ENCODE assay signal across 8 cellular contexts in genomic region chr19:17671906-17672305, GRCh38. TPM values are rescaled to one million over a fixed set of nuclear protein-coding genes. Genes with fewer than 3 reads are reported as not detected.
DNase-seq lines count a peak whose midpoint lies in the region; ATAC-seq and TF ChIP-seq lines count a peak whose summit lies in the region.

No MANE protein-coding gene starts in this region.

- peaks cover 11% of the 10 kb centered on the region for H3K27me3 Mint-ChIP-seq in activated CD4-positive, alpha-beta T cell treated with anti-CD3 and anti-CD28 coated beads for 36 hours
- peaks cover 6% of the 10 kb centered on the region for H3K27me3 Mint-ChIP-seq in neural progenitor cell (ENCODE audit: insufficient read depth, low read depth)

- H3K9ac ChIP-seq in adipocyte (ENCODE audit: low read length) (no peak overlapping the region), neural progenitor cell (no peak overlapping the region)

- H3K9me3 Mint-ChIP-seq in activated CD4-positive, alpha-beta T cell treated with anti-CD3 and anti-CD28 coated beads for 36 hours (ENCODE audit: low read depth) = peaks cover 2% of the 10 kb centered on the region
- no peaks in the 10 kb centered on the region for H3K9me3 Mint-ChIP-seq in neural progenitor cell

- no peak overlapping the region for H3K4me2 ChIP-seq in neural progenitor cell

- H3K4me1 ChIP-seq in adipocyte (ENCODE audit: control insufficient read depth, insufficient read depth, low read length) (no peaks in the 10 kb centered on the region), neural progenitor cell (no peaks in the 10 kb centered on the region)

- H4K20me1 ChIP-seq in neural progenitor cell (ENCODE audit: low read depth) = no peaks in the 10 kb centered on the region

- H3K9me3 ChIP-seq in adipocyte (ENCODE audit: control insufficient read depth, low read length) (no peaks in the 10 kb centered on the region), neural progenitor cell (ENCODE audit: low read depth) (no peaks in the 10 kb centered on the region)

- CTCF ChIA-PET in activated CD4-positive, alpha-beta T cell treated with anti-CD3 and anti-CD28 coated beads for 36 hours (lab: Charles Lee) = interaction anchor here (0.6 kb wide), 1 partner anchor 68 kb away, joined by 3 read pairs; no protein-coding TSS in a partner anchor

- no peak overlapping the region for H3K27ac Mint-ChIP-seq in activated CD4-positive, alpha-beta T cell treated with anti-CD3 and anti-CD28 coated beads for 36 hours
- H3K27ac Mint-ChIP-seq in neural progenitor cell = no peak overlapping the region

- no peaks in the 10 kb centered on the region for H3K4me1 Mint-ChIP-seq in activated CD4-positive, alpha-beta T cell treated with anti-CD3 and anti-CD28 coated beads for 36 hours
- H3K4me1 Mint-ChIP-seq in neural progenitor cell = no peaks in the 10 kb centered on the region

- H3K36me3 Mint-ChIP-seq in activated CD4-positive, alpha-beta T cell treated with anti-CD3 and anti-CD28 coated beads for 36 hours (ENCODE audit: low read depth) = no peaks in the 10 kb centered on the region
- H3K36me3 Mint-ChIP-seq in neural progenitor cell = peaks cover 2% of the 10 kb centered on the region

- H3K4me3 Mint-ChIP-seq in activated CD4-positive, alpha-beta T cell treated with anti-CD3 and anti-CD28 coated beads for 36 hours = no peak overlapping the region
- H3K4me3 Mint-ChIP-seq in neural progenitor cell = no peak overlapping the region

- peak; percentile 78 for ATAC-seq in activated CD4-positive, alpha-beta T cell treated with anti-CD3 and anti-CD28 coated beads for 36 hours

- POLR2A ChIA-PET in activated CD4-positive, alpha-beta T cell treated with anti-CD3 and anti-CD28 coated beads for 36 hours (lab: Charles Lee) = no interaction called here

- H3K36me3 ChIP-seq in adipocyte (ENCODE audit: control insufficient read depth, insufficient read depth, low read length, severe bottlenecking) (no peaks in the 10 kb centered on the region), neural progenitor cell (no peaks in the 10 kb centered on the region)

- H3K27me3 ChIP-seq in adipocyte (replicated peaks; ENCODE audit: control insufficient read depth, insufficient read depth, low read length) = peaks cover 13% of the 10 kb centered on the region
- H3K27me3 ChIP-seq in neural progenitor cell = no peaks in the 10 kb centered on the region

- H3K4me3 ChIP-seq in adipocyte (ENCODE audit: low read length) (no peak overlapping the region), neural progenitor cell (no peak overlapping the region)

- H3K27ac ChIP-seq in neural progenitor cell = no peak overlapping the region

- H3K79me2 ChIP-seq in neural progenitor cell (ENCODE audit: low read depth) = no peaks in the 10 kb centered on the region

- no peaks in the 10 kb centered on the region for H3F3A ChIP-seq in neural progenitor cell (ENCODE audit: low read depth)

- intact Hi-C loops in activated CD4-positive, alpha-beta T cell treated with anti-CD3 and anti-CD28 coated beads for 36 hours (cut with DNase I, micrococcal nuclease) = no loop called here

- TF ChIP-seq CTCF in neural progenitor cell (IDR thresholded peaks at IDR 0.05) = no peak

- H2AFZ ChIP-seq in neural progenitor cell (replicated peaks) = no peak overlapping the region

- DNase-seq in activated CD4-positive, alpha-beta T cell treated with anti-CD3 and anti-CD28 coated beads for 36 hours = peak; percentile 63
- no peak for DNase-seq in activated CD4-positive, alpha-beta T cell treated with anti-CD3 and anti-CD28 coated beads for 1 hour
- DNase-seq in NCI-H2196 (lab: John Stamatoyannopoulos, UW; ENCODE audit: unreplicated experiment) = peak; percentile 59
- DNase-seq in adipocyte (ENCODE audit: low read depth) = peak; percentile 37
- peak; percentile 67 for DNase-seq in neural progenitor cell (ENCODE audit: low spot score)
- no peak for DNase-seq in GM19238 (ENCODE audit: insufficient read length, low spot score)
- no peak for DNase-seq in NCI-H1092 (lab: John Stamatoyannopoulos, UW)
- DNase-seq in cortex of kidney (lab: John Stamatoyannopoulos, UW) = no peak

RNA-seq across cellular contexts. Expression of gene UNC13A, which starts 16.2 kb away (rescaled TPM):
- total RNA-seq in activated CD4-positive, alpha-beta T cell treated with anti-CD3 and anti-CD28 coated beads for 36 hours = under 1 TPM; 0.02 to 0.04 TPM
- 0.77 and 1.3 TPM in 2 replicates for total RNA-seq in neural progenitor cell (ENCODE audit: low replicate concordance)

RNA-seq across cellular contexts. Expression of gene MAP1S, which starts 47.4 kb away (rescaled TPM):
- total RNA-seq in activated CD4-positive, alpha-beta T cell treated with anti-CD3 and anti-CD28 coated beads for 36 hours = 10 to 100 TPM; 57.6 to 79.3 TPM
- 8.9 and 30.4 TPM in 2 replicates for total RNA-seq in neural progenitor cell (ENCODE audit: low replicate concordance)

Comparison
In these comparisons a context has a peak if more than half of its experiments do, and no peak if none do; other contexts are left out.
1. DNase-seq: peak in activated CD4-positive, alpha-beta T cell treated with anti-CD3 and anti-CD28 coated beads for 36 hours (single experiment), NCI-H2196 (single experiment), adipocyte (single experiment) and neural progenitor cell (single experiment); none in activated CD4-positive, alpha-beta T cell treated with anti-CD3 and anti-CD28 coated beads for 1 hour (single experiment), GM19238 (single experiment), NCI-H1092 (single experiment) and cortex of kidney (single experiment).